ENCODE assay signal across 11 cellular contexts in the genomic region with DNA sequence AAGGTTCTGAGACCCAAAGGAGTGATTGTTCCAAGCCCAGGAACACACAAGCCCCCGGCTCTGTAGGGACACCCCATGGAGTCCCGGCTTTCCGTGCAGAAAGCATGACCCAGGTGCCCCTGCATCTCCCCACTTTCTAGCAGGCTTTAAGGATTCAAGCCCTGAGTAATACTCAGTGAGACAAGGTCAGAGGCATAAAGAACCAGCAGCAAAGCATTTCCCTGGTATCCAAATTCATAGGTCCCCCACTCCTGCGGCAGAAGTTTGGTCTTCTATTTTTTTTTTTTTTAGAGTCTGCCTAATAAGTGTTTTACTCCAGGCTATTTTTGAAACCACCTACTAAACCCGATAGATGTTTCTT. TPM values are rescaled to one million over a fixed set of nuclear protein-coding genes. Genes with fewer than 3 reads are reported as not detected.
DNase-seq lines count a peak whose midpoint lies in the region; ATAC-seq and TF ChIP-seq lines count a peak whose summit lies in the region.
"Had no signal": no experiment of that assay in that cellular context is flagged by ENCODE, and none has a peak within 500 bp of the region (broad histone marks: within the 10 kb centered on the region; RNA-seq: fewer than 3 reads in every experiment).

No MANE protein-coding gene starts in this region.

- 32 to 54% methylated on average over 5 of the region's 5 CpGs for WGBS in testis, 2 donors

- H3K27me3 ChIP-seq in endocrine pancreas (ENCODE audit: control insufficient read depth, insufficient read depth, low read length), result no peaks in the 10 kb centered on the region
- no peaks in the 10 kb centered on the region for H3K27me3 ChIP-seq in muscle layer of colon (ENCODE audit: control insufficient read depth in 1 of 2, insufficient read depth in 2 of 2, low read length in 2 of 2)
- H3K27me3 ChIP-seq in testis, result no peaks in the 10 kb centered on the region

- peak overlapping the region; percentile 32 to 61 (median 53) for H3K4me3 Mint-ChIP-seq in T-cell
- H3K4me3 Mint-ChIP-seq: activated CD8-positive, alpha-beta memory T cell treated with anti-CD3 and anti-CD28 coated beads, Interleukin-2, amount 10 ng/mL, durations not matched to agents 7 days and 5 days had no signal

- intact Hi-C loops in testis (cut with DNase I; ENCODE audit: low total_unique reads), result no loop called here

- H3K4me1 ChIP-seq in endocrine pancreas (ENCODE audit: control insufficient read depth, insufficient read depth, low read length) (peaks cover 14% of the 10 kb centered on the region), muscle layer of colon (ENCODE audit: insufficient read depth, low read length) (peaks cover 55% of the 10 kb centered on the region), testis (peaks cover 36% of the 10 kb centered on the region)

- H3K36me3 Mint-ChIP-seq in T-cell, result peaks cover 10% of the 10 kb centered on the region

- H3K27ac Mint-ChIP-seq in T-cell, result peak overlapping the region; percentile 19 to 84
- H3K27ac Mint-ChIP-seq: activated CD8-positive, alpha-beta memory T cell treated with anti-CD3 and anti-CD28 coated beads, Interleukin-2, amount 10 ng/mL, durations not matched to agents 7 days and 5 days had no signal

- H3K4me3 ChIP-seq in endocrine pancreas (ENCODE audit: control insufficient read depth, insufficient read depth, low read length) (peak overlapping the region; percentile 69), muscle layer of colon (ENCODE audit: low read depth in 1 of 2, low read length in 2 of 2) (peak overlapping the region in 1 of 2 donors; percentile 28), testis (no peak overlapping the region)

- H3K9me3 Mint-ChIP-seq in T-cell, result no peaks in the 10 kb centered on the region

- ATAC-seq in T-cell (replicated peaks in 1 of 4), result no peak
- ATAC-seq: activated CD8-positive, alpha-beta memory T cell treated with anti-CD3 and anti-CD28 coated beads, Interleukin-2, amount 10 ng/mL, durations not matched to agents 7 days and 5 days had no signal

- DNase-seq in T-cell (no peak), testis (no peak), SW480 (ENCODE audit: low spot score) (no peak), cerebellar nuclear complex (lab: John Stamatoyannopoulos, UW) (no peak)
- DNase-seq in effector CD8-positive, alpha-beta T cell (lab: John Stamatoyannopoulos, UW), result no peak
- DNase-seq: activated CD8-positive, alpha-beta memory T cell treated with anti-CD3 and anti-CD28 coated beads, Interleukin-2, amount 10 ng/mL, durations not matched to agents 7 days and 5 days; dermis blood vessel endothelial cell; GOT3; T-helper 1 cell had no signal

- peaks cover 74 to 82% (median 79%) of the 10 kb centered on the region in 3 donors for H3K4me1 Mint-ChIP-seq in T-cell

- TF ChIP-seq CTCF in testis (IDR thresholded peaks at IDR 0.05), result no peak

- POLR2A ChIA-PET in T-cell (lab: Charles Lee), result no interaction called here

- no peaks in the 10 kb centered on the region for H3K9me3 ChIP-seq in endocrine pancreas (ENCODE audit: control insufficient read depth, low read length)
- no peaks in the 10 kb centered on the region for H3K9me3 ChIP-seq in muscle layer of colon (ENCODE audit: low read length)
- no peaks in the 10 kb centered on the region for H3K9me3 ChIP-seq in testis

- peak overlapping the region; percentile 65 for H3K27ac ChIP-seq in muscle layer of colon (ENCODE audit: low read depth, low read length)
- H3K27ac ChIP-seq in testis, result peak overlapping the region; percentile 37 to 59

- peak overlapping the region; percentile 15 for H3K9ac ChIP-seq in endocrine pancreas (ENCODE audit: control insufficient read depth, insufficient read depth, low read length)
- H3K9ac ChIP-seq in muscle layer of colon (ENCODE audit: low read length), result no peak overlapping the region

- H3K36me3 ChIP-seq in endocrine pancreas (ENCODE audit: control insufficient read depth, insufficient read depth, low read length) (no peaks in the 10 kb centered on the region), muscle layer of colon (ENCODE audit: insufficient read depth, low read length) (no peaks in the 10 kb centered on the region), testis (ENCODE audit: low read depth, missing control alignments) (no peaks in the 10 kb centered on the region)

- no peak for TF ChIP-seq POLR2A in testis (IDR thresholded peaks at IDR 0.05)

- no peaks in the 10 kb centered on the region for H3K27me3 Mint-ChIP-seq in T-cell
- H3K27me3 Mint-ChIP-seq: activated CD8-positive, alpha-beta memory T cell treated with anti-CD3 and anti-CD28 coated beads, Interleukin-2, amount 10 ng/mL, durations not matched to agents 7 days and 5 days had no signal

- CTCF ChIA-PET in T-cell (lab: Charles Lee), result no interaction called here

RNA-seq across cellular contexts. Expression of gene TSHZ1, which starts 16.3 kb away (rescaled TPM):
- total RNA-seq in T-cell (10 to 100 TPM; 26.5 to 31.3 (median 28.2) TPM), testis (10 to 100 TPM; 18.4 to 36.2 TPM)
- 12.8 TPM for polyA plus RNA-seq in testis (ENCODE audit: insufficient read depth, low read depth, low replicate concordance)

RNA-seq across cellular contexts. Expression of gene PTGR3, which starts 18.0 kb away (rescaled TPM):
- total RNA-seq in T-cell (10 to 100 TPM; 32.8 to 44.1 (median 36.5) TPM), testis (10 to 100 TPM; 13.9 to 27.9 TPM)
- polyA plus RNA-seq in testis (ENCODE audit: insufficient read depth, low read depth, low replicate concordance), result 15.7 TPM
